In the genomic region with DNA sequence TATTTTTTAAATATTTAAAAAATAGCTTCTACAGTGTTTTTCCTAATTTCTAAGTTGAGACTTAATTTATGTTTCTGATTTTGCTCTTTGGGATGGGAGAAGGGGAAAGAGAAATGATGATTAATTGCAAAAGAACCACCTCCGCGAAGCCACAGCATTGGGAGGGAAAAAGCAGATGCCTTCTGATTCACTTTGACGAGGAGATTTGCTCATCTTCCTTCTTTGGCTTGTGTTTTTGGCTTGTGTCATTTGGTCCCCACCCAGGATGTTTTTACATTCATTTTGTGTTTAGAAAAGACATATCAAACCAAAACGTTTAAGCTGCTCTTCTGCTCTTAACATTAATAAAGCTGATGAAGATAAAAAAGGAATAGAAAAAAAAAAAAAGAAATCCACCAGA, we compare ENCODE assay signal across 30 cellular contexts.
"Had no signal": no experiment of that assay in that cellular context is flagged by ENCODE, and none has a peak within 500 bp of the region (broad histone marks: within the 10 kb centered on the region; RNA-seq: fewer than 3 reads in every experiment).

No MANE protein-coding gene starts in this region.

- H3K27ac Mint-ChIP-seq: activated CD4-positive, alpha-beta memory T cell treated with anti-CD3 and anti-CD28 coated beads, Interleukin-2, amount 10 ng/mL, durations not matched to agents 7 days and 5 days; activated CD4-positive, alpha-beta T cell treated with anti-CD3 and anti-CD28 coated beads, Interleukin-2, amount 10 ng/mL, durations not matched to agents 7 days and 5 days; activated naive CD8-positive, alpha-beta T cell; activated T-cell treated with anti-CD3 and anti-CD28 coated beads, Interleukin-2, amount 50 U/mL, for 24 hours; activated T-cell treated with anti-CD3 and anti-CD28 coated beads, Interleukin-2, amount 50 U/mL, for 72 hours; brain; T-helper 17 cell; T-helper 2 cell treated with Interferon-gamma antibody and Interleukin-4, amounts not matched to agents 5 μg/mL and 100 μg/mL, for 36 hours had no signal

- H3K4me1 Mint-ChIP-seq: activated CD4-positive, alpha-beta memory T cell treated with anti-CD3 and anti-CD28 coated beads, Interleukin-2, amount 10 ng/mL, durations not matched to agents 7 days and 5 days; activated CD4-positive, alpha-beta T cell treated with anti-CD3 and anti-CD28 coated beads, Interleukin-2, amount 10 ng/mL, durations not matched to agents 7 days and 5 days; brain; T-helper 17 cell had no signal

- H3K27ac ChIP-seq: adrenal gland, ascending aorta, breast epithelium, cardiac muscle cell, colonic mucosa, epithelial cell of prostate had no signal

- H3K27me3 Mint-ChIP-seq: activated CD4-positive, alpha-beta memory T cell treated with anti-CD3 and anti-CD28 coated beads, Interleukin-2, amount 10 ng/mL, durations not matched to agents 7 days and 5 days; activated CD4-positive, alpha-beta T cell treated with anti-CD3 and anti-CD28 coated beads, Interleukin-2, amount 10 ng/mL, durations not matched to agents 7 days and 5 days; activated naive CD8-positive, alpha-beta T cell; activated T-cell treated with anti-CD3 and anti-CD28 coated beads, Interleukin-2, amount 50 U/mL, for 24 hours; brain; T-helper 17 cell had no signal

- H3K4me1 ChIP-seq: adrenal gland, ascending aorta, breast epithelium, colonic mucosa had no signal

- H3K27me3 ChIP-seq: adrenal gland, ascending aorta, breast epithelium, cardiac muscle cell, colonic mucosa had no signal

- H3K9me3 ChIP-seq: colonic mucosa had no signal

- H3K4me3 Mint-ChIP-seq: activated CD4-positive, alpha-beta memory T cell treated with anti-CD3 and anti-CD28 coated beads, Interleukin-2, amount 10 ng/mL, durations not matched to agents 7 days and 5 days; activated CD4-positive, alpha-beta T cell treated with anti-CD3 and anti-CD28 coated beads, Interleukin-2, amount 10 ng/mL, durations not matched to agents 7 days and 5 days; activated naive CD8-positive, alpha-beta T cell; activated T-cell treated with anti-CD3 and anti-CD28 coated beads, Interleukin-2, amount 50 U/mL, for 24 hours; activated T-cell treated with anti-CD3 and anti-CD28 coated beads, Interleukin-2, amount 50 U/mL, for 72 hours; brain; T-helper 17 cell; T-helper 2 cell treated with Interferon-gamma antibody and Interleukin-4, amounts not matched to agents 5 μg/mL and 100 μg/mL, for 36 hours had no signal

- DNase-seq: activated CD4-positive, alpha-beta memory T cell treated with anti-CD3 and anti-CD28 coated beads, Interleukin-2, amount 10 ng/mL, durations not matched to agents 7 days and 5 days; activated CD4-positive, alpha-beta T cell treated with anti-CD3 and anti-CD28 coated beads for 1 hour; activated CD4-positive, alpha-beta T cell treated with anti-CD3 and anti-CD28 coated beads for 4 hours; activated CD4-positive, alpha-beta T cell treated with anti-CD3 and anti-CD28 coated beads, Interleukin-2, amount 10 ng/mL, durations not matched to agents 7 days and 5 days; activated CD4-positive, alpha-beta T cell treated with anti-CD3 and anti-CD28 coated beads, Interleukin-2, amount 50 U/mL, for 4 hours; activated CD8-positive, alpha-beta memory T cell treated with anti-CD3 and anti-CD28 coated beads, Interleukin-2, amount 50 U/mL, for 48 hours; activated gamma-delta T cell treated with Interleukin-2 at 50 U/mL for 16 hours; activated naive CD4-positive, alpha-beta T cell treated with anti-CD3 and anti-CD28 coated beads, Interleukin-2, amount 50 U/mL, for 16 hours; activated naive CD4-positive, alpha-beta T cell treated with Interleukin-2 at 50 U/mL for 16 hours; activated T-cell treated with anti-CD3 and anti-CD28 coated beads for 4 hours; activated T-cell treated with anti-CD3 and anti-CD28 coated beads, Interleukin-2, amount 50 U/mL, for 24 hours; activated T-cell treated with anti-CD3 and anti-CD28 coated beads, Interleukin-2, amount 50 U/mL, for 72 hours; adrenal gland; amygdala; central memory CD4-positive, alpha-beta T cell; cerebellar nuclear complex; colonic mucosa; effector CD8-positive, alpha-beta T cell; foreskin fibroblast; head of caudate nucleus; T-helper 1 cell; T-helper 17 cell; T1000 had no signal

- H3K36me3 ChIP-seq: adrenal gland, ascending aorta, breast epithelium, cardiac muscle cell, colonic mucosa had no signal

- H3K4me3 ChIP-seq: adrenal gland, ascending aorta, breast epithelium, cardiac muscle cell, colonic mucosa had no signal

- ATAC-seq: activated T-cell treated with anti-CD3 and anti-CD28 coated beads, Interleukin-2, amount 50 U/mL, for 72 hours; T-helper 17 cell had no signal
